ENCODE assay signal across 8 cellular contexts in genomic region chr5:107476783-107477182, GRCh38.
A peak's percentile ranks its signal among the peaks of the same experiment; 100 is the strongest.
DNase-seq lines count a peak whose midpoint lies in the region; ATAC-seq, FAIRE-seq and TF ChIP-seq lines count a peak whose summit lies in the region.

No MANE protein-coding gene starts in this region.

- peak overlapping the region; percentile 49 for H3K4me2 ChIP-seq in MM.1S (ENCODE audit: low read depth, low read length)
- peak overlapping the region; percentile 40 for H3K4me2 ChIP-seq in endothelial cell of umbilical vein (ENCODE audit: insufficient read depth, low read length)
- H3K4me2 ChIP-seq in Karpas-422 (ENCODE audit: low read depth, low read length, poor library complexity, severe bottlenecking) = no peak overlapping the region

- ATAC-seq in GM18517 (IDR thresholded peaks at IDR 0.05; ENCODE audit: unreplicated experiment) = peak; percentile 95
- peak; percentile 97 for ATAC-seq in GM21717 (IDR thresholded peaks at IDR 0.05; ENCODE audit: unreplicated experiment)

- dilution Hi-C loops in endothelial cell of umbilical vein (cut with MboI; ENCODE audit: extremely low pct_ligation_motif_present, low sequenced_read_pairs) = no loop called here

- in situ Hi-C loops in transverse colon (cut with MboI; ENCODE audit: low pct_ligation_motif_present in 1 of 4, low pct_unique_long_range_greater_than_20kb in 1 of 4, low sequenced_read_pairs in 3 of 4) = no loop called here

- peaks cover 10% of the 10 kb centered on the region for H3F3A ChIP-seq in MM.1S (ENCODE audit: insufficient read depth, low read length)

- 9 to 21% methylated on average over 1 of the region's 1 CpG for WGBS in transverse colon (ENCODE audit: low coverage in 1 of 2), 2 donors

- H3K9me2 ChIP-seq in MM.1S (replicated peaks; ENCODE audit: insufficient read depth, low read length) (no peaks in the 10 kb centered on the region), Karpas-422 (replicated peaks; ENCODE audit: insufficient read depth, low read length) (no peaks in the 10 kb centered on the region)

- H3K27ac ChIP-seq in MM.1S (ENCODE audit: low read length) (peak overlapping the region; percentile 92), endothelial cell of umbilical vein (ENCODE audit: insufficient read depth, low read depth, low read length) (peak overlapping the region; percentile 93), transverse colon (peak overlapping the region; percentile 12 to 63 (median 56)), Karpas-422 (ENCODE audit: low read length) (no peak overlapping the region)

- CTCF ChIA-PET in endothelial cell of umbilical vein (lab: Charles Lee) = interaction anchor here (0.9 to 2.6 kb wide), 5 partner anchors 8 to 96 kb away, joined by 3 to 8 read pairs (median 3); no protein-coding TSS in a partner anchor

- no TSS peak for BruUV-seq in endothelial cell of umbilical vein (replicated peaks; lab: Mats Ljungman, UMichigan)

- H3K4me1 ChIP-seq in MM.1S (ENCODE audit: low read length) = peaks cover 18% of the 10 kb centered on the region
- peaks cover 46% of the 10 kb centered on the region for H3K4me1 ChIP-seq in endothelial cell of umbilical vein (ENCODE audit: control insufficient read depth, extremely low read depth, insufficient read depth, low read length)
- peaks cover 10 to 29% (median 17%) of the 10 kb centered on the region in 4 donors for H3K4me1 ChIP-seq in transverse colon
- no peaks in the 10 kb centered on the region for H3K4me1 ChIP-seq in Karpas-422 (ENCODE audit: low read length)

- TF ChIP-seq EP300 in transverse colon (IDR thresholded peaks at IDR 0.05; ENCODE audit: low read depth) = no peak

- POLR2A ChIA-PET in endothelial cell of umbilical vein (lab: Charles Lee) = no interaction called here

- H2AFZ ChIP-seq in MM.1S (ENCODE audit: low read length) = no peak overlapping the region
- H2AFZ ChIP-seq in endothelial cell of umbilical vein (ENCODE audit: low read depth, low read length) = no peak overlapping the region
- H2AFZ ChIP-seq in Karpas-422 (ENCODE audit: low read length) = no peak overlapping the region

- TF ChIP-seq CTCF in MM.1S (IDR thresholded peaks at IDR 0.05; ENCODE audit: low read length) (no peak), endothelial cell of umbilical vein (IDR thresholded peaks at IDR 0.05; ENCODE audit: extremely low read depth in 1 of 2, insufficient read depth in 1 of 2, low read depth in 1 of 2, low read length in 2 of 2) (no peak), transverse colon (IDR thresholded peaks at IDR 0.05) (no peak)

- H3K79me2 ChIP-seq in MM.1S (ENCODE audit: low read length) (no peaks in the 10 kb centered on the region), endothelial cell of umbilical vein (ENCODE audit: control insufficient read depth, insufficient read depth, low read length) (peaks cover 2% of the 10 kb centered on the region), Karpas-422 (ENCODE audit: low read length) (no peaks in the 10 kb centered on the region)

- no peaks in the 10 kb centered on the region for H3K27me3 ChIP-seq in MM.1S (replicated peaks; ENCODE audit: insufficient read depth, low read length)
- no peaks in the 10 kb centered on the region for H3K27me3 ChIP-seq in endothelial cell of umbilical vein (ENCODE audit: control insufficient read depth in 2 of 2, insufficient read depth in 2 of 2, low read length in 2 of 2)
- H3K27me3 ChIP-seq in transverse colon = no peaks in the 10 kb centered on the region
- H3K27me3 ChIP-seq in Karpas-422 (ENCODE audit: low read length) = no peaks in the 10 kb centered on the region

- H4K20me1 ChIP-seq in MM.1S (ENCODE audit: insufficient read depth, low read length) (no peaks in the 10 kb centered on the region), endothelial cell of umbilical vein (replicated peaks; ENCODE audit: control insufficient read depth, extremely low read depth, insufficient read depth, low read length) (no peaks in the 10 kb centered on the region), Karpas-422 (ENCODE audit: insufficient read depth, low read depth, low read length) (no peaks in the 10 kb centered on the region)

- peak overlapping the region; percentile 65 for H3K9ac ChIP-seq in MM.1S (ENCODE audit: low read length)
- H3K9ac ChIP-seq in endothelial cell of umbilical vein (replicated peaks; ENCODE audit: extremely low read depth, insufficient read depth, low read length) = peak overlapping the region; percentile 83
- no peak overlapping the region for H3K9ac ChIP-seq in Karpas-422 (ENCODE audit: low read length)

- no peak for TF ChIP-seq POLR2A in endothelial cell of umbilical vein (IDR thresholded peaks at IDR 0.05; ENCODE audit: low read depth, low read length)
- TF ChIP-seq POLR2A in transverse colon (IDR thresholded peaks at IDR 0.05) = no peak

- no peaks in the 10 kb centered on the region for H3K9me3 ChIP-seq in MM.1S (replicated peaks; ENCODE audit: insufficient read depth, low read length)
- no peaks in the 10 kb centered on the region for H3K9me3 ChIP-seq in endothelial cell of umbilical vein (replicated peaks; ENCODE audit: control insufficient read depth, insufficient read depth, low read length)
- no peaks in the 10 kb centered on the region for H3K9me3 ChIP-seq in transverse colon
- H3K9me3 ChIP-seq in Karpas-422 (ENCODE audit: low read length) = no peaks in the 10 kb centered on the region

- DNase-seq in MM.1S (peak; percentile 91), endothelial cell of umbilical vein (ENCODE audit: low read depth, low spot score) (peak; percentile 94), transverse colon (peak; percentile 21), superior temporal gyrus (ENCODE audit: extremely low spot score) (no peak), D341Med (ENCODE audit: low spot score) (no peak), Karpas-422 (no peak)

- H3K4me3 ChIP-seq in MM.1S (ENCODE audit: low read length) (no peak overlapping the region), endothelial cell of umbilical vein (replicated peaks in 1 of 3; ENCODE audit: insufficient read depth in 1 of 3, low read depth in 1 of 3, low read length in 3 of 3) (no peak overlapping the region), transverse colon (no peak overlapping the region), Karpas-422 (ENCODE audit: low read length) (no peak overlapping the region)

- H3K9me1 ChIP-seq in endothelial cell of umbilical vein (replicated peaks; ENCODE audit: control insufficient read depth, extremely low read depth, insufficient read depth, low read length) = no peaks in the 10 kb centered on the region

- FAIRE-seq in endothelial cell of umbilical vein (lab: Jason Lieb, UNC) = peak; percentile 81

- intact Hi-C loops in endothelial cell of umbilical vein (cut with micrococcal nuclease) (loop anchor here (1.0 to 2.0 kb wide), 4 partner anchors 7 to 95 kb away; no protein-coding TSS in a partner anchor), transverse colon (cut with DNase I; ENCODE audit: low total_unique reads) (no loop called here)

- no peaks in the 10 kb centered on the region for H3K36me3 ChIP-seq in MM.1S (replicated peaks; ENCODE audit: insufficient read depth, low read length)
- no peaks in the 10 kb centered on the region for H3K36me3 ChIP-seq in endothelial cell of umbilical vein (ENCODE audit: control insufficient read depth in 2 of 2, extremely low read depth in 1 of 2, insufficient read depth in 2 of 2, low read length in 2 of 2)
- no peaks in the 10 kb centered on the region for H3K36me3 ChIP-seq in transverse colon
- no peaks in the 10 kb centered on the region for H3K36me3 ChIP-seq in Karpas-422 (ENCODE audit: insufficient read depth, low read length)

TF ChIP-seq in endothelial cell of umbilical vein, 7 proteins besides CTCF, POLR2A, EP300 and RAD21:
- no peak for TF ChIP-seq POLR2AphosphoS5 (IDR thresholded peaks at IDR 0.05; ENCODE audit: insufficient read depth, low read depth, low read length)
- TF ChIP-seq FOS (IDR thresholded peaks at IDR 0.05; ENCODE audit: borderline replicate concordance, insufficient read depth, low read length) = peak; percentile 24
- peak; percentile 77 for TF ChIP-seq JUN (IDR thresholded peaks at IDR 0.05; ENCODE audit: borderline replicate concordance, insufficient read depth, insufficient read length, low read depth)

Comparison
In these comparisons a context has a peak if more than half of its experiments do, and no peak if none do; other contexts are left out.
1. DNase-seq: peak in MM.1S (single experiment), endothelial cell of umbilical vein (single experiment) and transverse colon (single experiment); none in superior temporal gyrus (single experiment), D341Med (single experiment) and Karpas-422 (single experiment).